In genomic region chr9:18207735-18208134, GRCh38 we compare ENCODE assay signal across 30 cellular contexts.
"Had no signal": no experiment of that assay in that cellular context is flagged by ENCODE, and none has a peak within 500 bp of the region (broad histone marks: within the 10 kb centered on the region; RNA-seq: fewer than 3 reads in every experiment).

No MANE protein-coding gene starts in this region.

- H3K27ac ChIP-seq: adrenal gland, brain microvascular endothelial cell, breast epithelium, WERI-Rb-1 had no signal

- H3K9me3 ChIP-seq: adrenal gland, body of pancreas, breast epithelium had no signal

- H3K27me3 ChIP-seq: adrenal gland, body of pancreas, brain microvascular endothelial cell, breast epithelium had no signal

- H3K4me3 ChIP-seq: adrenal gland, body of pancreas, breast epithelium had no signal

- DNase-seq: activated CD4-positive, alpha-beta memory T cell treated with anti-CD3 and anti-CD28 coated beads, Interleukin-2, amount 10 ng/mL, durations not matched to agents 7 days and 5 days; activated CD4-positive, alpha-beta T cell treated with anti-CD3 and anti-CD28 coated beads for 1 hour; activated CD4-positive, alpha-beta T cell treated with anti-CD3 and anti-CD28 coated beads for 48 hours; activated CD4-positive, alpha-beta T cell treated with anti-CD3 and anti-CD28 coated beads, Interleukin-2, amount 10 ng/mL, durations not matched to agents 7 days and 5 days; activated CD4-positive, alpha-beta T cell treated with anti-CD3 and anti-CD28 coated beads, Interleukin-2, amount 50 U/mL, for 48 hours; activated CD4-positive, CD25-positive, alpha-beta regulatory T cell; activated CD8-positive, alpha-beta memory T cell treated with anti-CD3 and anti-CD28 coated beads for 24 hours; activated CD8-positive, alpha-beta memory T cell treated with anti-CD3 and anti-CD28 coated beads, Interleukin-2, amount 10 ng/mL, durations not matched to agents 7 days and 5 days; activated CD8-positive, alpha-beta memory T cell treated with anti-CD3 and anti-CD28 coated beads, Interleukin-2, amount 50 U/mL, for 48 hours; activated CD8-positive, alpha-beta T cell treated with anti-CD3 and anti-CD28 coated beads, Interleukin-2, amount 10 ng/mL, durations not matched to agents 7 days and 5 days; activated effector memory CD4-positive, alpha-beta T cell treated with Interleukin-2 at 50 U/mL for 16 hours; activated gamma-delta T cell; activated naive CD4-positive, alpha-beta T cell treated with anti-CD3 and anti-CD28 coated beads, Interleukin-2, amount 10 ng/mL, durations not matched to agents 7 days and 5 days; activated naive CD4-positive, alpha-beta T cell treated with Interleukin-2 at 50 U/mL for 16 hours; activated naive CD8-positive, alpha-beta T cell treated with anti-CD3 and anti-CD28 coated beads, Interleukin-2, amount 10 ng/mL, durations not matched to agents 7 days and 5 days; activated T-cell treated with anti-CD3 and anti-CD28 coated beads, Interleukin-2, amount 50 U/mL, for 24 hours; activated T-cell treated with anti-CD3 and anti-CD28 coated beads, Interleukin-2, amount 50 U/mL, for 48 hours; amniotic stem cell; aorta; central memory CD4-positive, alpha-beta T cell; T-helper 1 cell; T-helper 2 cell; T-helper 9 cell had no signal

- H3K36me3 ChIP-seq: adrenal gland, brain microvascular endothelial cell, breast epithelium, WERI-Rb-1 had no signal

- H3K4me1 ChIP-seq: adrenal gland, breast epithelium had no signal

- ATAC-seq: activated CD4-positive, alpha-beta T cell treated with anti-CD3 and anti-CD28 coated beads for 36 hours; activated CD4-positive, CD25-positive, alpha-beta regulatory T cell treated with anti-CD3 and anti-CD28 coated beads, Interleukin-2, amount 50 U/mL, for 24 hours; activated CD8-positive, alpha-beta memory T cell treated with anti-CD3 and anti-CD28 coated beads, Interleukin-2, amount 10 ng/mL, durations not matched to agents 7 days and 5 days; activated CD8-positive, alpha-beta T cell treated with anti-CD3 and anti-CD28 coated beads, Interleukin-2, amount 10 ng/mL, durations not matched to agents 7 days and 5 days had no signal
